In genomic region chr2:231002641-231003040, GRCh38 we compare ENCODE assay signal across 11 cellular contexts. TPM values are rescaled to one million over a fixed set of nuclear protein-coding genes. Genes with fewer than 3 reads are reported as not detected.
"Had no signal": no experiment of that assay in that cellular context is flagged by ENCODE, and none has a peak within 500 bp of the region (broad histone marks: within the 10 kb centered on the region; RNA-seq: fewer than 3 reads in every experiment).

No MANE protein-coding gene starts in this region.

- H3K4me3 Mint-ChIP-seq: IgD-negative memory B cell had no signal

- H3K4me1 Mint-ChIP-seq: IgD-negative memory B cell had no signal

- ATAC-seq: HepG2, K562 had no signal

- H3K9ac ChIP-seq: KMS-11 had no signal

- FAIRE-seq: HepG2, HTR-8/SVneo, K562 had no signal

- H3K4me2 ChIP-seq: KMS-11 had no signal

- DNase-seq: IMR-90, KBM-7, KG1 had no signal

- H3K4me3 ChIP-seq: K562 had no signal

- H3K36me3 Mint-ChIP-seq: IgD-negative memory B cell had no signal

- H3K27ac ChIP-seq: HL-60, KMS-11 had no signal

RNA-seq across cellular contexts. Expression of gene SPATA3, which starts 6.7 kb away (rescaled TPM):
- total RNA-seq: HepG2, HT-29, HT1080, IMR-90, K562 had no signal
- polyA plus RNA-seq: HepG2, IgD-negative memory B cell, IMR-90, K562 had no signal

RNA-seq across cellular contexts. Expression of gene C2orf72, which starts 34.7 kb away (rescaled TPM):
- polyA plus RNA-seq: IgD-negative memory B cell had no signal
